In genomic region chr10:11213156-11213555, GRCh38 we compare ENCODE assay signal across 13 cellular contexts.
A peak's percentile ranks its signal among the peaks of the same experiment; 100 is the strongest.
DNase-seq lines count a peak whose midpoint lies in the region; ATAC-seq and TF ChIP-seq lines count a peak whose summit lies in the region.
"Had no signal": no experiment of that assay in that cellular context is flagged by ENCODE, and none has a peak within 500 bp of the region (broad histone marks: within the 10 kb centered on the region; RNA-seq: fewer than 3 reads in every experiment).

No MANE protein-coding gene starts in this region.

- H3K36me3 ChIP-seq in GM23338 (ENCODE audit: insufficient read depth) = no peaks in the 10 kb centered on the region
- no peaks in the 10 kb centered on the region for H3K36me3 ChIP-seq in neuronal stem cell (replicated peaks in 1 of 2; ENCODE audit: control insufficient read depth in 2 of 2, insufficient read depth in 2 of 2, low read length in 2 of 2)
- peaks cover 0 to 5% (median 0%) of the 10 kb centered on the region in 3 donors for H3K36me3 ChIP-seq in tibial artery

- no peak overlapping the region for H3K27ac ChIP-seq in GM23338 (ENCODE audit: low read depth)
- no peak overlapping the region for H3K27ac ChIP-seq in neuronal stem cell (replicated peaks; ENCODE audit: low read length)
- H3K27ac ChIP-seq in tibial artery = no peak overlapping the region
- H3K27ac ChIP-seq: left lung had no signal

- H2AFZ ChIP-seq in GM23338 (no peak overlapping the region), neuronal stem cell (ENCODE audit: low read length) (no peak overlapping the region)

- no peak overlapping the region for H2AK5ac ChIP-seq in neuronal stem cell (ENCODE audit: low read depth, low read length)

- TF ChIP-seq CTCF in GM23338 (conservative IDR thresholded peaks at IDR 0.05; ENCODE audit: low read depth in 2 of 2) (no peak), brain (conservative IDR thresholded peaks at IDR 0.05) (no peak), tibial artery (IDR thresholded peaks at IDR 0.05) (no peak)

- no peak overlapping the region for H3K4me3 ChIP-seq in GM23338
- no peak overlapping the region for H3K4me3 ChIP-seq in neuronal stem cell (ENCODE audit: low read length in 2 of 2)
- no peak overlapping the region for H3K4me3 ChIP-seq in tibial artery
- H3K4me3 ChIP-seq: left lung had no signal

- H3F3A ChIP-seq in GM23338 (replicated peaks; ENCODE audit: low read depth) = no peaks in the 10 kb centered on the region

- ATAC-seq in GM23338 (peak; percentile 40; the same call in 2 of the 3 replicates), HG02798 (IDR thresholded peaks at IDR 0.05; ENCODE audit: poor library complexity, unreplicated experiment) (no peak)
- ATAC-seq: left lung had no signal

- peak overlapping the region; percentile 19 for H4K8ac ChIP-seq in neuronal stem cell (ENCODE audit: low read depth, low read length)

- no peak overlapping the region for H3K23ac ChIP-seq in neuronal stem cell (ENCODE audit: low read depth, low read length, poor library complexity)

- H3K14ac ChIP-seq in neuronal stem cell (ENCODE audit: low read length) = no peak overlapping the region

- intact Hi-C loops in tibial artery (cut with DNase I; ENCODE audit: low total_unique reads) = no loop called here

- H2BK15ac ChIP-seq in neuronal stem cell (ENCODE audit: low read length) = no peak overlapping the region

- peaks cover 2% of the 10 kb centered on the region for H3K27me3 Mint-ChIP-seq in GM23338 (ENCODE audit: insufficient read depth, low read depth, poor library complexity)
- no peaks in the 10 kb centered on the region for H3K27me3 Mint-ChIP-seq in brain

- H2BK12ac ChIP-seq in neuronal stem cell (ENCODE audit: low read length) = no peak overlapping the region

- H3K79me1 ChIP-seq in neuronal stem cell (ENCODE audit: low read depth, low read length) = peaks cover 2% of the 10 kb centered on the region

- no peak overlapping the region for H4K91ac ChIP-seq in neuronal stem cell (ENCODE audit: low read depth, low read length, poor library complexity)

- no peak overlapping the region for H3K18ac ChIP-seq in neuronal stem cell (ENCODE audit: low read length)

- DNase-seq in NCI-H82 (lab: John Stamatoyannopoulos, UW) = peak; percentile 31
- DNase-seq in NCI-H82 treated with DMSO at 0.1 percent for 48 hours (lab: John Stamatoyannopoulos, UW; ENCODE audit: unreplicated experiment) = no peak
- DNase-seq in GM23338 (ENCODE audit: low spot score) = no peak
- no peak for DNase-seq in neuronal stem cell (ENCODE audit: low spot score)
- no peak for DNase-seq in tibial artery
- no peak for DNase-seq in NCI-H2081 (lab: John Stamatoyannopoulos, UW)
- DNase-seq: cortex of kidney, hippocampal formation, left lung, NCI-H2029, SIG-M5 had no signal

- no CpG with 5 or more reads among the region's 4 CpGs for WGBS in neuronal stem cell (ENCODE audit: extremely low coverage in 2 of 2, insufficient read length in 2 of 2, insufficient replicate concordance in 1 of 2), 2 donors

- H3K9me3 ChIP-seq in neuronal stem cell (replicated peaks in 1 of 2; ENCODE audit: control insufficient read depth in 2 of 2, insufficient read depth in 1 of 2, low read depth in 1 of 2, low read length in 2 of 2) (no peaks in the 10 kb centered on the region), tibial artery (no peaks in the 10 kb centered on the region)
- H3K9me3 ChIP-seq: left lung had no signal

- no peak overlapping the region for H2BK120ac ChIP-seq in neuronal stem cell (ENCODE audit: low read depth, low read length)

- H3K9me2 ChIP-seq in GM23338 (ENCODE audit: insufficient read depth) = peaks cover 6% of the 10 kb centered on the region; the same call in 1 of the 2 replicates

- no peak overlapping the region for H2BK5ac ChIP-seq in neuronal stem cell (ENCODE audit: low read length)

- H3K36me3 Mint-ChIP-seq in GM23338 (ENCODE audit: low read depth) (no peaks in the 10 kb centered on the region), brain (peaks cover 64% of the 10 kb centered on the region)

- H4K20me1 ChIP-seq in GM23338 (replicated peaks; ENCODE audit: insufficient read depth) = no peaks in the 10 kb centered on the region

- no peak overlapping the region for H3K9ac ChIP-seq in neuronal stem cell (ENCODE audit: low read depth, low read length, poor library complexity)

- peaks cover 7% of the 10 kb centered on the region for H3K4me1 ChIP-seq in GM23338 (ENCODE audit: insufficient read depth)
- peaks cover 3 to 4% of the 10 kb centered on the region in 2 donors for H3K4me1 ChIP-seq in neuronal stem cell (ENCODE audit: control insufficient read depth in 2 of 2, insufficient read depth in 1 of 2, low read depth in 1 of 2, low read length in 2 of 2)
- H3K4me1 ChIP-seq in tibial artery = peaks cover 0 to 13% (median 0%) of the 10 kb centered on the region in 4 donors

- H3K4me3 Mint-ChIP-seq in GM23338 = no peak overlapping the region
- peak overlapping the region in 1 of 5 experiments; percentile 14 for H3K4me3 Mint-ChIP-seq in brain

- H3K4ac ChIP-seq in neuronal stem cell (ENCODE audit: low read length) = no peak overlapping the region

- no peaks in the 10 kb centered on the region for H3K27me3 ChIP-seq in GM23338 (ENCODE audit: insufficient read depth)
- H3K27me3 ChIP-seq in neuronal stem cell (ENCODE audit: control insufficient read depth in 3 of 3, insufficient read depth in 3 of 3, low read depth in 1 of 3, low read length in 3 of 3) = no peaks in the 10 kb centered on the region
- no peaks in the 10 kb centered on the region for H3K27me3 ChIP-seq in tibial artery
- H3K27me3 ChIP-seq: left lung had no signal

- peaks cover 7% of the 10 kb centered on the region; the same call in 1 of the 2 replicates for H3K79me2 ChIP-seq in GM23338 (replicated peaks; ENCODE audit: insufficient read depth)

- H3K4me1 Mint-ChIP-seq in GM23338 (peaks cover 13% of the 10 kb centered on the region), brain (peaks cover 94% of the 10 kb centered on the region)

- H3K27ac Mint-ChIP-seq in GM23338 (no peak overlapping the region), brain (peak overlapping the region in 4 of 5 experiments; percentile 4 to 69 (median 41))

- no peak overlapping the region for H3K4me2 ChIP-seq in GM23338
- no peak overlapping the region for H3K4me2 ChIP-seq in neuronal stem cell (ENCODE audit: insufficient read depth, low read length, poor library complexity, severe bottlenecking)

- H3K9me3 Mint-ChIP-seq in GM23338 = no peaks in the 10 kb centered on the region
- H3K9me3 Mint-ChIP-seq in brain = peaks cover 0 to 4% (median 2%) of the 10 kb centered on the region in 5 experiments

TF ChIP-seq in GM23338, 12 proteins besides CTCF, POLR2A, EP300 and RAD21 (continues in another document):
- TF ChIP-seq, protein P1, sequence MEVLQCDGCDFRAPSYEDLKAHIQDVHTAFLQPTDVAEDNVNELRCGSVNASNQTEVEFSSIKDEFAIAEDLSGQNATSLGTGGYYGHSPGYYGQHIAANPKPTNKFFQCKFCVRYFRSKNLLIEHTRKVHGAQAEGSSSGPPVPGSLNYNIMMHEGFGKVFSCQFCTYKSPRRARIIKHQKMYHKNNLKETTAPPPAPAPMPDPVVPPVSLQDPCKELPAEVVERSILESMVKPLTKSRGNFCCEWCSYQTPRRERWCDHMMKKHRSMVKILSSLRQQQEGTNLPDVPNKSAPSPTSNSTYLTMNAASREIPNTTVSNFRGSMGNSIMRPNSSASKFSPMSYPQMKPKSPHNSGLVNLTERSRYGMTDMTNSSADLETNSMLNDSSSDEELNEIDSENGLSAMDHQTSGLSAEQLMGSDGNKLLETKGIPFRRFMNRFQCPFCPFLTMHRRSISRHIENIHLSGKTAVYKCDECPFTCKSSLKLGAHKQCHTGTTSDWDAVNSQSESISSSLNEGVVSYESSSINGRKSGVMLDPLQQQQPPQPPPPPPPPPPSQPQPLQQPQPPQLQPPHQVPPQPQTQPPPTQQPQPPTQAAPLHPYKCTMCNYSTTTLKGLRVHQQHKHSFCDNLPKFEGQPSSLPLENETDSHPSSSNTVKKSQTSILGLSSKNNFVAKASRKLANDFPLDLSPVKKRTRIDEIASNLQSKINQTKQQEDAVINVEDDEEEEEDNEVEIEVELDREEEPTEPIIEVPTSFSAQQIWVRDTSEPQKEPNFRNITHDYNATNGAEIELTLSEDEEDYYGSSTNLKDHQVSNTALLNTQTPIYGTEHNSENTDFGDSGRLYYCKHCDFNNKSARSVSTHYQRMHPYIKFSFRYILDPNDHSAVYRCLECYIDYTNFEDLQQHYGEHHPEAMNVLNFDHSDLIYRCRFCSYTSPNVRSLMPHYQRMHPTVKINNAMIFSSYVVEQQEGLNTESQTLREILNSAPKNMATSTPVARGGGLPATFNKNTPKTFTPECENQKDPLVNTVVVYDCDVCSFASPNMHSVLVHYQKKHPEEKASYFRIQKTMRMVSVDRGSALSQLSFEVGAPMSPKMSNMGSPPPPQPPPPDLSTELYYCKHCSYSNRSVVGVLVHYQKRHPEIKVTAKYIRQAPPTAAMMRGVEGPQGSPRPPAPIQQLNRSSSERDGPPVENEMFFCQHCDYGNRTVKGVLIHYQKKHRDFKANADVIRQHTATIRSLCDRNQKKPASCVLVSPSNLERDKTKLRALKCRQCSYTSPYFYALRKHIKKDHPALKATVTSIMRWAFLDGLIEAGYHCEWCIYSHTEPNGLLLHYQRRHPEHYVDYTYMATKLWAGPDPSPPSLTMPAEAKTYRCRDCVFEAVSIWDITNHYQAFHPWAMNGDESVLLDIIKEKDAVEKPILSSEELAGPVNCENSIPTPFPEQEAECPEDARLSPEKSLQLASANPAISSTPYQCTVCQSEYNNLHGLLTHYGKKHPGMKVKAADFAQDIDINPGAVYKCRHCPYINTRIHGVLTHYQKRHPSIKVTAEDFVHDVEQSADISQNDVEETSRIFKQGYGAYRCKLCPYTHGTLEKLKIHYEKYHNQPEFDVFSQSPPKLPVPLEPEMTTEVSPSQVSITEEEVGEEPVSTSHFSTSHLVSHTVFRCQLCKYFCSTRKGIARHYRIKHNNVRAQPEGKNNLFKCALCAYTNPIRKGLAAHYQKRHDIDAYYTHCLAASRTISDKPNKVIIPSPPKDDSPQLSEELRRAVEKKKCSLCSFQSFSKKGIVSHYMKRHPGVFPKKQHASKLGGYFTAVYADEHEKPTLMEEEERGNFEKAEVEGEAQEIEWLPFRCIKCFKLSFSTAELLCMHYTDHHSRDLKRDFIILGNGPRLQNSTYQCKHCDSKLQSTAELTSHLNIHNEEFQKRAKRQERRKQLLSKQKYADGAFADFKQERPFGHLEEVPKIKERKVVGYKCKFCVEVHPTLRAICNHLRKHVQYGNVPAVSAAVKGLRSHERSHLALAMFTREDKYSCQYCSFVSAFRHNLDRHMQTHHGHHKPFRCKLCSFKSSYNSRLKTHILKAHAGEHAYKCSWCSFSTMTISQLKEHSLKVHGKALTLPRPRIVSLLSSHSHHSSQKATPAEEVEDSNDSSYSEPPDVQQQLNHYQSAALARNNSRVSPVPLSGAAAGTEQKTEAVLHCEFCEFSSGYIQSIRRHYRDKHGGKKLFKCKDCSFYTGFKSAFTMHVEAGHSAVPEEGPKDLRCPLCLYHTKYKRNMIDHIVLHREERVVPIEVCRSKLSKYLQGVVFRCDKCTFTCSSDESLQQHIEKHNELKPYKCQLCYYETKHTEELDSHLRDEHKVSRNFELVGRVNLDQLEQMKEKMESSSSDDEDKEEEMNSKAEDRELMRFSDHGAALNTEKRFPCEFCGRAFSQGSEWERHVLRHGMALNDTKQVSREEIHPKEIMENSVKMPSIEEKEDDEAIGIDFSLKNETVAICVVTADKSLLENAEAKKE (CRISPR knock-in tag; IDR thresholded peaks at IDR 0.05) = no peak
- peak; percentile 47 for TF ChIP-seq JUNB (IDR thresholded peaks at IDR 0.05; ENCODE audit: unreplicated experiment)
